Comparison of ENCODE assay signal across 8 cellular contexts in genomic region chr13:20567881-20568528, GRCh38. TPM values are rescaled to one million over a fixed set of nuclear protein-coding genes. Genes with fewer than 3 reads are reported as not detected.
DNase-seq lines count a peak whose midpoint lies in the region; ATAC-seq and TF ChIP-seq lines count a peak whose summit lies in the region.

No MANE protein-coding gene starts in this region.

- no peaks in the 10 kb centered on the region for H3K27me3 ChIP-seq in smooth muscle cell (ENCODE audit: low read depth)

- H3F3A ChIP-seq in smooth muscle cell (ENCODE audit: low read depth), result peaks cover 13% of the 10 kb centered on the region

- H3K9me3 Mint-ChIP-seq in activated CD4-positive, alpha-beta memory T cell treated with anti-CD3 and anti-CD28 coated beads for 36 hours, result peaks cover 23% of the 10 kb centered on the region

- no peak for ATAC-seq in GM18873 (IDR thresholded peaks at IDR 0.05; ENCODE audit: low FRiP score, unreplicated experiment)
- ATAC-seq in HG03139 (IDR thresholded peaks at IDR 0.05; ENCODE audit: unreplicated experiment), result no peak
- no peak for ATAC-seq in HG02588 (IDR thresholded peaks at IDR 0.05; ENCODE audit: unreplicated experiment)

- intact Hi-C loops in activated CD4-positive, alpha-beta memory T cell treated with anti-CD3 and anti-CD28 coated beads for 36 hours (cut with micrococcal nuclease), result loop anchor here (2.0 to 5.0 kb wide), 3 partner anchors 41 to 205 kb away; partner anchors contain the start of gene EEF1AKMT1

- peaks cover 14% of the 10 kb centered on the region for H3K36me3 Mint-ChIP-seq in activated CD4-positive, alpha-beta memory T cell treated with anti-CD3 and anti-CD28 coated beads for 36 hours

- H3K79me2 ChIP-seq in smooth muscle cell (ENCODE audit: low read depth), result peaks cover 24% of the 10 kb centered on the region

- TF ChIP-seq CTCF in HEK293 (tag by site-specific recombination; IDR thresholded peaks at IDR 0.05), result no peak
- no peak for TF ChIP-seq CTCF in smooth muscle cell (IDR thresholded peaks at IDR 0.05; ENCODE audit: borderline replicate concordance, insufficient read depth, poor library complexity, severe bottlenecking)

- peak overlapping the region; percentile 83 for H2AFZ ChIP-seq in smooth muscle cell (ENCODE audit: low read depth)

- H3K27me3 Mint-ChIP-seq in activated CD4-positive, alpha-beta memory T cell treated with anti-CD3 and anti-CD28 coated beads for 36 hours, result no peaks in the 10 kb centered on the region

- POLR2A ChIA-PET in HEK293 (lab: Yijun Ruan, JAX), result interaction anchor here (0.7 kb wide), 1 partner anchor 262 kb away, joined by 3 read pairs; no protein-coding TSS in a partner anchor
- POLR2A ChIA-PET in activated CD4-positive, alpha-beta memory T cell treated with anti-CD3 and anti-CD28 coated beads for 36 hours (lab: Charles Lee), result interaction anchor here (0.6 to 0.7 kb wide), 2 partner anchors 105 to 375 kb away, joined by 4 to 5 read pairs; partner anchors contain the start of gene GJB2

- H3K4me3 ChIP-seq in HEK293 (ENCODE audit: low read depth, low read length) (peak overlapping the region; percentile 61; the same call in 1 of the 2 replicates), iPS-11a (ENCODE audit: low read depth, low read length) (peak overlapping the region; percentile 78), smooth muscle cell (peak overlapping the region; percentile 54)

- no peaks in the 10 kb centered on the region for H3K36me3 ChIP-seq in HEK293 (ENCODE audit: control insufficient read depth in 2 of 2, insufficient read depth in 1 of 2, low read length in 2 of 2)
- H3K36me3 ChIP-seq in smooth muscle cell (ENCODE audit: low read depth), result no peaks in the 10 kb centered on the region

- H4K20me1 ChIP-seq in smooth muscle cell (ENCODE audit: low read depth), result no peaks in the 10 kb centered on the region

- peak overlapping the region; percentile 84 for H3K4me3 Mint-ChIP-seq in activated CD4-positive, alpha-beta memory T cell treated with anti-CD3 and anti-CD28 coated beads for 36 hours

- peak overlapping the region; percentile 93 for H3K9ac ChIP-seq in smooth muscle cell (ENCODE audit: low read depth)

- H3K4me1 ChIP-seq in HEK293 (ENCODE audit: control insufficient read depth, insufficient read depth, low read length) (no peaks in the 10 kb centered on the region), smooth muscle cell (ENCODE audit: low read depth) (peaks cover 9% of the 10 kb centered on the region)

- H3K9me3 ChIP-seq in HEK293 (ENCODE audit: control insufficient read depth, insufficient read depth, low read depth, low read length) (no peaks in the 10 kb centered on the region), smooth muscle cell (replicated peaks; ENCODE audit: low read depth) (no peaks in the 10 kb centered on the region)

- H3K4me2 ChIP-seq in smooth muscle cell, result peak overlapping the region; percentile 89

- peak overlapping the region; percentile 92 for H3K27ac ChIP-seq in HEK293 (ENCODE audit: extremely low read depth, low read depth, low read length)
- H3K27ac ChIP-seq in smooth muscle cell (ENCODE audit: low read depth), result peak overlapping the region; percentile 97

- 70% methylated on average over 9 of the region's 9 CpGs for WGBS in smooth muscle cell (ENCODE audit: low lambda C conversion rate)

- CTCF ChIA-PET in HEK293 (lab: Yijun Ruan, JAX), result interaction anchor here (0.6 to 0.7 kb wide), 3 partner anchors 261 to 406 kb away, joined by 3 to 9 read pairs (median 3); no protein-coding TSS in a partner anchor
- CTCF ChIA-PET in activated CD4-positive, alpha-beta memory T cell treated with anti-CD3 and anti-CD28 coated beads for 36 hours (lab: Charles Lee), result interaction anchor here (0.8 to 1.2 kb wide), 2 partner anchors 42 to 144 kb away, joined by 3 to 4 read pairs; partner anchors contain the start of gene CRYL1

- DNase-seq in activated CD4-positive, alpha-beta memory T cell treated with anti-CD3 and anti-CD28 coated beads for 36 hours, result no peak
- DNase-seq in smooth muscle cell (lab: John Stamatoyannopoulos, UW; ENCODE audit: unreplicated experiment), result no peak
- no peak for DNase-seq in AG08396 (ENCODE audit: low spot score)

- H3K27ac Mint-ChIP-seq in activated CD4-positive, alpha-beta memory T cell treated with anti-CD3 and anti-CD28 coated beads for 36 hours, result peak overlapping the region; percentile 79

- H3K4me1 Mint-ChIP-seq in activated CD4-positive, alpha-beta memory T cell treated with anti-CD3 and anti-CD28 coated beads for 36 hours (ENCODE audit: low read depth), result peaks cover 29% of the 10 kb centered on the region

TF ChIP-seq in HEK293, 187 proteins besides CTCF, POLR2A, EP300 and RAD21:
- TF ChIP-seq SP7 (tag by site-specific recombination; IDR thresholded peaks at IDR 0.05) (no peak), ZNF548 (tag by site-specific recombination; IDR thresholded peaks at IDR 0.05) (no peak)

RNA-seq across cellular contexts. Expression of gene IFT88, which starts 1.0 kb away (rescaled TPM):
- 1 to 10 TPM; 4.7 to 5.3 TPM for total RNA-seq in activated CD4-positive, alpha-beta memory T cell treated with anti-CD3 and anti-CD28 coated beads for 36 hours
- 13.4 and 16.7 TPM in 2 replicates for total RNA-seq in smooth muscle cell
- 9.0 TPM in 2 replicates for polyA plus RNA-seq in smooth muscle cell

RNA-seq across cellular contexts. Expression of gene CRYL1, which starts 42.3 kb away (rescaled TPM):
- total RNA-seq in activated CD4-positive, alpha-beta memory T cell treated with anti-CD3 and anti-CD28 coated beads for 36 hours, result 10 to 100 TPM; 17.5 to 18.2 TPM
- total RNA-seq in smooth muscle cell, result 6.5 and 13.6 TPM in 2 replicates
- polyA plus RNA-seq in smooth muscle cell, result 7.2 and 12.4 TPM in 2 replicates
